In the genomic region with DNA sequence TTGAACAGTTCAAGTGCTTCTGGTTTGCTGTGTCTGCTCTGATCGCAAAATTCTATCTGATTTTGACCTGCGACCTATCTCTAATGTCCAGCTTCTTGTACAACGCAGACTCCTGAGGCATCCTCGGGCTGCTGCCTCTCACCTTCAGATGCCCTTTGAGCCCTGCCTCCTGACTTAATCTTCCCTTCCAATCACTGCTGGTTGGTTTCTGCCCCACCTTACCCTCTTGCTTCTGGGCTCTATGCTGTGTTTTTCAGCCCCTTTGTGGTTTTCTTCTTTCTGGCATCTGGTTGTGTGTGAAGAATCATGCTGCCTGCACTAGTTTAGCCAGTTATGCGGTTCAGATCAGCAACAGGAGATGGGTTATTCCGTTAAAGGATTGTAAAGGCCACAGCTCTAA, we compare ENCODE assay signal across 17 cellular contexts.
"Had no signal": no experiment of that assay in that cellular context is flagged by ENCODE, and none has a peak within 500 bp of the region (broad histone marks: within the 10 kb centered on the region; RNA-seq: fewer than 3 reads in every experiment).

No MANE protein-coding gene starts in this region.

- H3K27me3 Mint-ChIP-seq: activated B cell treated with CpG ODN at 0.5 μM for 24 hours; activated CD4-positive, alpha-beta memory T cell treated with anti-CD3 and anti-CD28 coated beads for 36 hours; stimulated activated memory B cell treated with anti-CD40 and anti-IgM and Interleukin-4, amounts not matched to agents 10 μg/mL and 1 μg/mL and 100 μg/mL, for 72 hours had no signal

- H3K9me3 Mint-ChIP-seq: activated B cell treated with CpG ODN at 0.5 μM for 24 hours; activated CD4-positive, alpha-beta memory T cell treated with anti-CD3 and anti-CD28 coated beads for 36 hours; activated T-helper 1 cell treated with anti-CD3 and anti-CD28 coated beads, Interleukin-12 subunit alpha, Interleukin-12 subunit beta, Interleukin-2, Interleukin-4 antibody, amounts not matched to agents 30 ng/mL and 10 ng/mL and 1 ng/mL, durations not matched to agents 14 hours and 24 hours and 36 hours; natural killer cell; stimulated activated memory B cell treated with anti-CD40 and anti-IgM and Interleukin-4, amounts not matched to agents 10 μg/mL and 1 μg/mL and 100 μg/mL, for 72 hours had no signal

- H3K36me3 ChIP-seq: neutrophil had no signal

- H3K27ac Mint-ChIP-seq: activated B cell treated with CpG ODN at 0.5 μM for 24 hours; activated CD4-positive, alpha-beta memory T cell treated with anti-CD3 and anti-CD28 coated beads for 36 hours; activated T-helper 1 cell treated with anti-CD3 and anti-CD28 coated beads, Interleukin-12 subunit alpha, Interleukin-12 subunit beta, Interleukin-2, Interleukin-4 antibody, amounts not matched to agents 30 ng/mL and 10 ng/mL and 1 ng/mL, durations not matched to agents 14 hours and 24 hours and 36 hours; stimulated activated memory B cell treated with anti-CD40 and anti-IgM and Interleukin-4, amounts not matched to agents 10 μg/mL and 1 μg/mL and 100 μg/mL, for 72 hours had no signal

- H3K4me3 Mint-ChIP-seq: activated B cell treated with CpG ODN at 0.5 μM for 24 hours; activated CD4-positive, alpha-beta memory T cell treated with anti-CD3 and anti-CD28 coated beads for 36 hours; activated T-helper 1 cell treated with anti-CD3 and anti-CD28 coated beads, Interleukin-12 subunit alpha, Interleukin-12 subunit beta, Interleukin-2, Interleukin-4 antibody, amounts not matched to agents 30 ng/mL and 10 ng/mL and 1 ng/mL, durations not matched to agents 14 hours and 24 hours and 36 hours; natural killer cell; stimulated activated memory B cell treated with anti-CD40 and anti-IgM and Interleukin-4, amounts not matched to agents 10 μg/mL and 1 μg/mL and 100 μg/mL, for 72 hours had no signal

- H3K4me1 Mint-ChIP-seq: activated B cell treated with CpG ODN at 0.5 μM for 24 hours; natural killer cell; stimulated activated memory B cell treated with anti-CD40 and anti-IgM and Interleukin-4, amounts not matched to agents 10 μg/mL and 1 μg/mL and 100 μg/mL, for 72 hours had no signal

- DNase-seq: activated B cell treated with CpG ODN at 0.5 μM for 24 hours; activated CD4-positive, alpha-beta memory T cell treated with anti-CD3 and anti-CD28 coated beads for 36 hours; activated CD4-positive, alpha-beta T cell treated with anti-CD3 and anti-CD28 coated beads for 4 hours; body of pancreas; foreskin keratinocyte; mesenchymal stem cell; natural killer cell; stimulated activated CD4-positive, alpha-beta T cell treated with anti-CD3 and anti-CD28 coated beads, Interleukin-4, amount 100 ng/mL, for 24 hours; T-helper 9 cell; tibial artery had no signal

- H3K27ac ChIP-seq: body of pancreas, coronary artery, foreskin keratinocyte, hepatocyte, neutrophil, SK-N-MC, tibial artery had no signal

- H3K9me3 ChIP-seq: body of pancreas, neutrophil, tibial artery had no signal

- H3K36me3 Mint-ChIP-seq: activated CD4-positive, alpha-beta memory T cell treated with anti-CD3 and anti-CD28 coated beads for 36 hours; natural killer cell; stimulated activated memory B cell treated with anti-CD40 and anti-IgM and Interleukin-4, amounts not matched to agents 10 μg/mL and 1 μg/mL and 100 μg/mL, for 72 hours had no signal

- ATAC-seq: body of pancreas; foreskin keratinocyte; natural killer cell; sciatic nerve; stimulated activated memory B cell treated with anti-CD40 and anti-IgM and Interleukin-4, amounts not matched to agents 10 μg/mL and 1 μg/mL and 100 μg/mL, for 72 hours had no signal
